Comparison of ENCODE assay signal across 1 cellular context in the genomic region with DNA sequence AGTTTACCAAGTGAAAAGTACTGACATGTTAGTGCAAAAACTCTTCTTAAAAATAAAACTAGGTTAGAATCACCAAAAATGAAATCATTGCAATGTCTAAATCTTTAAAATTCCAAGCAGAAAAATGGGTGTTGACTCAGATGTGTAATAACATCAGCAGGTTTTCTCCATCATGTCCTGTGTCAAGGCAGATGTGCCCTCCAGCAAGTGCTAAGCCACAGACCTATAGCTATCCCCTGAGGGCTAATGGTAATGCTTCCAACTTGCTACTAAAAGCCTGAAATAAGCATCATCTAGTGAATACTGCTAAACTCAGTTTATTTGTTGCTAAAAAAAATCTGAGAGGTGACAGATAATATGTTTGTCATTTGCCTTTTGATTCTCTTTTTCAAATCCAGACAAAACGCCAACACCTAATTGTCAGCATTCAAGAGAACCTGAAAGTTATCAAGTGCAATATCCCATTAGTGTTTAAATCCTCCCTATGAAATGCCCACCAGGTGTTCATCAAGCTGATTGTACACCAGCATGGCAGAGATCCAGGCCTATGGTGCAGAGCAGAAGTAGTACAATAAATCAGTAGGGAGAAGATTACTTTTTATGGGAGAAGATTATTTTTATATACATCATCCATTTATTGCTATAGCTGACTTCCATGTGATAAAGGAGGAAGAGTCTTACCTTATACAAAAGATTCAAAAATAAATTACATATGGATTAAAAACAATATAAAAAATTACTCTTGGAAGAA.
TF ChIP-seq lines count a peak whose summit lies in the region.

No MANE protein-coding gene starts in this region.

TF ChIP-seq in HEK293, 187 proteins besides CTCF, POLR2A, EP300 and RAD21 (continued from another document):
- TF ChIP-seq ZNF280D (tag by site-specific recombination; IDR thresholded peaks at IDR 0.05): no peak
- no peak for TF ChIP-seq ZNF335 (tag by site-specific recombination; conservative IDR thresholded peaks at IDR 0.05)
- 0 out of 2 replicates have a peak, but pooled peaks have one; percentile 29 for TF ChIP-seq BCL11B (tag by site-specific recombination; IDR thresholded peaks at IDR 0.05; ENCODE audit: low read depth)
- TF ChIP-seq, protein P1, sequence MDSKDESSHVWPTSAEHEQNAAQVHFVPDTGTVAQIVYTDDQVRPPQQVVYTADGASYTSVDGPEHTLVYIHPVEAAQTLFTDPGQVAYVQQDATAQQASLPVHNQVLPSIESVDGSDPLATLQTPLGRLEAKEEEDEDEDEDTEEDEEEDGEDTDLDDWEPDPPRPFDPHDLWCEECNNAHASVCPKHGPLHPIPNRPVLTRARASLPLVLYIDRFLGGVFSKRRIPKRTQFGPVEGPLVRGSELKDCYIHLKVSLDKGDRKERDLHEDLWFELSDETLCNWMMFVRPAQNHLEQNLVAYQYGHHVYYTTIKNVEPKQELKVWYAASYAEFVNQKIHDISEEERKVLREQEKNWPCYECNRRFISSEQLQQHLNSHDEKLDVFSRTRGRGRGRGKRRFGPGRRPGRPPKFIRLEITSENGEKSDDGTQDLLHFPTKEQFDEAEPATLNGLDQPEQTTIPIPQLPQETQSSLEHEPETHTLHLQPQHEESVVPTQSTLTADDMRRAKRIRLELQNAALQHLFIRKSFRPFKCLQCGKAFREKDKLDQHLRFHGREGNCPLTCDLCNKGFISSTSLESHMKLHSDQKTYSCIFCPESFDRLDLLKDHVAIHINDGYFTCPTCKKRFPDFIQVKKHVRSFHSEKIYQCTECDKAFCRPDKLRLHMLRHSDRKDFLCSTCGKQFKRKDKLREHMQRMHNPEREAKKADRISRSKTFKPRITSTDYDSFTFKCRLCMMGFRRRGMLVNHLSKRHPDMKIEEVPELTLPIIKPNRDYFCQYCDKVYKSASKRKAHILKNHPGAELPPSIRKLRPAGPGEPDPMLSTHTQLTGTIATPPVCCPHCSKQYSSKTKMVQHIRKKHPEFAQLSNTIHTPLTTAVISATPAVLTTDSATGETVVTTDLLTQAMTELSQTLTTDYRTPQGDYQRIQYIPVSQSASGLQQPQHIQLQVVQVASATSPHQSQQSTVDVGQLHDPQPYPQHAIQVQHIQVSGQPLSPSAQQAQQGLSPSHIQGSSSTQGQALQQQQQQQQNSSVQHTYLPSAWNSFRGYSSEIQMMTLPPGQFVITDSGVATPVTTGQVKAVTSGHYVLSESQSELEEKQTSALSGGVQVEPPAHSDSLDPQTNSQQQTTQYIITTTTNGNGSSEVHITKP (tag by site-specific recombination; IDR thresholded peaks at IDR 0.05): no peak
- TF ChIP-seq, protein P2, sequence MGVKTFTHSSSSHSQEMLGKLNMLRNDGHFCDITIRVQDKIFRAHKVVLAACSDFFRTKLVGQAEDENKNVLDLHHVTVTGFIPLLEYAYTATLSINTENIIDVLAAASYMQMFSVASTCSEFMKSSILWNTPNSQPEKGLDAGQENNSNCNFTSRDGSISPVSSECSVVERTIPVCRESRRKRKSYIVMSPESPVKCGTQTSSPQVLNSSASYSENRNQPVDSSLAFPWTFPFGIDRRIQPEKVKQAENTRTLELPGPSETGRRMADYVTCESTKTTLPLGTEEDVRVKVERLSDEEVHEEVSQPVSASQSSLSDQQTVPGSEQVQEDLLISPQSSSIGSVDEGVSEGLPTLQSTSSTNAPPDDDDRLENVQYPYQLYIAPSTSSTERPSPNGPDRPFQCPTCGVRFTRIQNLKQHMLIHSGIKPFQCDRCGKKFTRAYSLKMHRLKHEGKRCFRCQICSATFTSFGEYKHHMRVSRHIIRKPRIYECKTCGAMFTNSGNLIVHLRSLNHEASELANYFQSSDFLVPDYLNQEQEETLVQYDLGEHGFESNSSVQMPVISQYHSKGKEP (tag by site-specific recombination; IDR thresholded peaks at IDR 0.05): peak; percentile 8; the same call in 1 of the 2 replicates
- TF ChIP-seq WT1 (tag by site-specific recombination; IDR thresholded peaks at IDR 0.05): peak; percentile 69
- peak; percentile 22 for TF ChIP-seq PRDM6 (tag by site-specific recombination; IDR thresholded peaks at IDR 0.05)
- no peak for TF ChIP-seq ZNF324 (tag by site-specific recombination; IDR thresholded peaks at IDR 0.05)
- TF ChIP-seq GLIS2 (tag by site-specific recombination; IDR thresholded peaks at IDR 0.05): no peak
- TF ChIP-seq, protein P3, sequence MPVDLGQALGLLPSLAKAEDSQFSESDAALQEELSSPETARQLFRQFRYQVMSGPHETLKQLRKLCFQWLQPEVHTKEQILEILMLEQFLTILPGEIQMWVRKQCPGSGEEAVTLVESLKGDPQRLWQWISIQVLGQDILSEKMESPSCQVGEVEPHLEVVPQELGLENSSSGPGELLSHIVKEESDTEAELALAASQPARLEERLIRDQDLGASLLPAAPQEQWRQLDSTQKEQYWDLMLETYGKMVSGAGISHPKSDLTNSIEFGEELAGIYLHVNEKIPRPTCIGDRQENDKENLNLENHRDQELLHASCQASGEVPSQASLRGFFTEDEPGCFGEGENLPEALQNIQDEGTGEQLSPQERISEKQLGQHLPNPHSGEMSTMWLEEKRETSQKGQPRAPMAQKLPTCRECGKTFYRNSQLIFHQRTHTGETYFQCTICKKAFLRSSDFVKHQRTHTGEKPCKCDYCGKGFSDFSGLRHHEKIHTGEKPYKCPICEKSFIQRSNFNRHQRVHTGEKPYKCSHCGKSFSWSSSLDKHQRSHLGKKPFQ (tag by site-specific recombination; IDR thresholded peaks at IDR 0.05): 0 out of 2 replicates have a peak, but pooled peaks have one; percentile 28
- peak; percentile 89 for TF ChIP-seq ZIC2 (tag by site-specific recombination; IDR thresholded peaks at IDR 0.05)
- no peak for TF ChIP-seq SCRT1 (tag by site-specific recombination; IDR thresholded peaks at IDR 0.05; ENCODE audit: borderline replicate concordance)
- TF ChIP-seq, protein P4, sequence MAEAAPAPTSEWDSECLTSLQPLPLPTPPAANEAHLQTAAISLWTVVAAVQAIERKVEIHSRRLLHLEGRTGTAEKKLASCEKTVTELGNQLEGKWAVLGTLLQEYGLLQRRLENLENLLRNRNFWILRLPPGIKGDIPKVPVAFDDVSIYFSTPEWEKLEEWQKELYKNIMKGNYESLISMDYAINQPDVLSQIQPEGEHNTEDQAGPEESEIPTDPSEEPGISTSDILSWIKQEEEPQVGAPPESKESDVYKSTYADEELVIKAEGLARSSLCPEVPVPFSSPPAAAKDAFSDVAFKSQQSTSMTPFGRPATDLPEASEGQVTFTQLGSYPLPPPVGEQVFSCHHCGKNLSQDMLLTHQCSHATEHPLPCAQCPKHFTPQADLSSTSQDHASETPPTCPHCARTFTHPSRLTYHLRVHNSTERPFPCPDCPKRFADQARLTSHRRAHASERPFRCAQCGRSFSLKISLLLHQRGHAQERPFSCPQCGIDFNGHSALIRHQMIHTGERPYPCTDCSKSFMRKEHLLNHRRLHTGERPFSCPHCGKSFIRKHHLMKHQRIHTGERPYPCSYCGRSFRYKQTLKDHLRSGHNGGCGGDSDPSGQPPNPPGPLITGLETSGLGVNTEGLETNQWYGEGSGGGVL (tag by site-specific recombination; IDR thresholded peaks at IDR 0.05): no peak
- no peak for TF ChIP-seq HOXC10 (CRISPR knock-in tag; IDR thresholded peaks at IDR 0.05)
